1 cellular context compared by ENCODE assay signal in the genomic region with DNA sequence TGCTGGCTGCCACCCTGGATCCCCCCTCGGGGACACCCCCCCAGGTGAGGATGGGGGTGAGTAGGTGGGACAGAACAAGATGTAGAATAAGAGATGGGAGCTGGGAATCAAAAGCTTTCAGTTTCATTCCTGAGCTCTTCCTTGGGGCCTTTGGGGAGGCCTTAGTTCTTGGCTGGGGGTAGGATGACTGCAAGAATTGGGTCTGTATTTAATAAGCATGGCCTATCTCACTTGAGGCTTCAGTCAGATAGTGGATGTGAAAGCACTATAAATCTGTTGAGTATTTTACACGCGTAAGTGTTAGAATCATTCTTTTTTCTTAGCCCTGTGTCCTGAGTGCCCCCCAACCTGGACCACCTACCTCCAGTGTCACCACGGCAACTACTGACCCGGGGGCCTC.
A peak's percentile ranks its signal among the peaks of the same experiment; 100 is the strongest.
TF ChIP-seq lines count a peak whose summit lies in the region.

No MANE protein-coding gene starts in this region.

TF ChIP-seq in K562, 482 proteins besides CTCF, POLR2A, EP300 and RAD21:
- TF ChIP-seq RFX1 (IDR thresholded peaks at IDR 0.05), result peak; percentile 46; the same call in 1 of the 2 replicates
- no peak for TF ChIP-seq HDAC6 (IDR thresholded peaks at IDR 0.05; ENCODE audit: low read depth, low read length)
- TF ChIP-seq, protein P1, sequence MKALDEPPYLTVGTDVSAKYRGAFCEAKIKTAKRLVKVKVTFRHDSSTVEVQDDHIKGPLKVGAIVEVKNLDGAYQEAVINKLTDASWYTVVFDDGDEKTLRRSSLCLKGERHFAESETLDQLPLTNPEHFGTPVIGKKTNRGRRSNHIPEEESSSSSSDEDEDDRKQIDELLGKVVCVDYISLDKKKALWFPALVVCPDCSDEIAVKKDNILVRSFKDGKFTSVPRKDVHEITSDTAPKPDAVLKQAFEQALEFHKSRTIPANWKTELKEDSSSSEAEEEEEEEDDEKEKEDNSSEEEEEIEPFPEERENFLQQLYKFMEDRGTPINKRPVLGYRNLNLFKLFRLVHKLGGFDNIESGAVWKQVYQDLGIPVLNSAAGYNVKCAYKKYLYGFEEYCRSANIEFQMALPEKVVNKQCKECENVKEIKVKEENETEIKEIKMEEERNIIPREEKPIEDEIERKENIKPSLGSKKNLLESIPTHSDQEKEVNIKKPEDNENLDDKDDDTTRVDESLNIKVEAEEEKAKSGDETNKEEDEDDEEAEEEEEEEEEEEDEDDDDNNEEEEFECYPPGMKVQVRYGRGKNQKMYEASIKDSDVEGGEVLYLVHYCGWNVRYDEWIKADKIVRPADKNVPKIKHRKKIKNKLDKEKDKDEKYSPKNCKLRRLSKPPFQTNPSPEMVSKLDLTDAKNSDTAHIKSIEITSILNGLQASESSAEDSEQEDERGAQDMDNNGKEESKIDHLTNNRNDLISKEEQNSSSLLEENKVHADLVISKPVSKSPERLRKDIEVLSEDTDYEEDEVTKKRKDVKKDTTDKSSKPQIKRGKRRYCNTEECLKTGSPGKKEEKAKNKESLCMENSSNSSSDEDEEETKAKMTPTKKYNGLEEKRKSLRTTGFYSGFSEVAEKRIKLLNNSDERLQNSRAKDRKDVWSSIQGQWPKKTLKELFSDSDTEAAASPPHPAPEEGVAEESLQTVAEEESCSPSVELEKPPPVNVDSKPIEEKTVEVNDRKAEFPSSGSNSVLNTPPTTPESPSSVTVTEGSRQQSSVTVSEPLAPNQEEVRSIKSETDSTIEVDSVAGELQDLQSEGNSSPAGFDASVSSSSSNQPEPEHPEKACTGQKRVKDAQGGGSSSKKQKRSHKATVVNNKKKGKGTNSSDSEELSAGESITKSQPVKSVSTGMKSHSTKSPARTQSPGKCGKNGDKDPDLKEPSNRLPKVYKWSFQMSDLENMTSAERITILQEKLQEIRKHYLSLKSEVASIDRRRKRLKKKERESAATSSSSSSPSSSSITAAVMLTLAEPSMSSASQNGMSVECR (CRISPR knock-in tag; IDR thresholded peaks at IDR 0.05), result 0 out of 2 replicates have a peak, but pooled peaks have one; percentile 26
